Comparison of ENCODE assay signal across 33 cellular contexts in the genomic region with DNA sequence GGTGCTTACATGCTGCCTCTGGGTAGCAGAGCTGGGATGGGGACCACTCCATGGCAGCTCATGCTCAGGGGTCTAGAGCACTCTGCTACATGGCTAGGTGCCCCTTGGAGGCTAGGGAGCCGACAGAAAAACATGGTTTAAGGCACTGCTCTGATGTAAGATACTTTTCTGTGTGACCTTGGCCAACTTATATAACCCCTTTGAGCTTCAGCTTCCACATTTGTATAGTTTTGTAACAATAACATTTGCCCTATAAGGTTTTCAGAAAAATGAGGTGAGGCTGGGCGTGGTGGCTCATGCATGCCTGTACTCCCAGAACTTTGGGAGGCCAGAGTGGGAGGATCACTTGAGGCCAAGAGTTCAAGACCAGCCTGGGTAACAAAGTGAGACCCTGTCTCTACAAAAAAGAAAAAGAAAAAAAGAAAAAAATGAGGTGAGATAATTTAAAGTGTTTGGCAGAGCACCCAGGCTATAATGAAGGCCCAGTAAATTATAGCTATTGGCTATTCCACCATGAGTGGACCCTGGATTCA. TPM values are rescaled to one million over a fixed set of nuclear protein-coding genes. Genes with fewer than 3 reads are reported as not detected.
"Had no signal": no experiment of that assay in that cellular context is flagged by ENCODE, and none has a peak within 500 bp of the region (broad histone marks: within the 10 kb centered on the region; RNA-seq: fewer than 3 reads in every experiment).

No MANE protein-coding gene starts in this region.

- DNase-seq: natural killer cell; occipital lobe; ovary; posterior cingulate gyrus; psoas muscle; right cardiac atrium; spleen; stimulated activated CD4-positive, alpha-beta T cell treated with anti-CD3 and anti-CD28 coated beads, Interleukin-12 subunit alpha, Interleukin-12 subunit beta, amount 100 ng/mL, for 4 hours; stimulated activated CD4-positive, alpha-beta T cell treated with anti-CD3 and anti-CD28 coated beads, Interleukin-1b, Interleukin-23, amount 100 ng/mL, for 48 hours; stimulated activated CD4-positive, alpha-beta T cell treated with anti-CD3 and anti-CD28 coated beads, Interleukin-4, amount 100 ng/mL, for 1 hour; stimulated activated CD4-positive, alpha-beta T cell treated with anti-CD3 and anti-CD28 coated beads, Interleukin-4, amount 100 ng/mL, for 4 hours; stimulated activated CD8-positive, alpha-beta memory T cell treated with anti-CD3 and anti-CD28 coated beads, Interleukin-4, amount 100 ng/mL, for 48 hours; stimulated activated naive CD4-positive, alpha-beta T cell; stimulated activated naive CD8-positive, alpha-beta T cell treated with anti-CD3 and anti-CD28 coated beads, Interleukin-15, amount 100 ng/mL, for 72 hours; stimulated activated naive CD8-positive, alpha-beta T cell treated with anti-CD3 and anti-CD28 coated beads, Interleukin-15, Interleukin-2, amounts not matched to agents 100 U/mL and 50 U/mL, for 24 hours; substantia nigra; thyroid gland; trophoblast cell; upper lobe of left lung had no signal

- H3K9me3 ChIP-seq: ovary, psoas muscle, spleen, suprapubic skin, thoracic aorta, thyroid gland, tibial nerve, upper lobe of left lung, vagina had no signal

- H3K36me3 Mint-ChIP-seq: natural killer cell; neural progenitor cell; stimulated activated memory B cell treated with anti-CD40 and anti-IgM and Interleukin-4, amounts not matched to agents 10 μg/mL and 1 μg/mL and 100 μg/mL, for 72 hours had no signal

- H3K9ac ChIP-seq: neural progenitor cell, parathyroid adenoma had no signal

- H3K9me3 Mint-ChIP-seq: natural killer cell; nephron; neural progenitor cell; stimulated activated memory B cell treated with anti-CD40 and anti-IgM and Interleukin-4, amounts not matched to agents 10 μg/mL and 1 μg/mL and 100 μg/mL, for 72 hours; stimulated activated naive CD8-positive, alpha-beta T cell treated with anti-CD3 and anti-CD28 coated beads, Interleukin-15, amount 100 ng/mL, for 72 hours had no signal

- H3K4me1 Mint-ChIP-seq: natural killer cell; neural progenitor cell; stimulated activated memory B cell treated with anti-CD40 and anti-IgM and Interleukin-4, amounts not matched to agents 10 μg/mL and 1 μg/mL and 100 μg/mL, for 72 hours had no signal

- H2AFZ ChIP-seq: neural progenitor cell, parathyroid adenoma had no signal

- ATAC-seq: natural killer cell; psoas muscle; right cardiac atrium; sciatic nerve; stimulated activated memory B cell treated with anti-CD40 and anti-IgM and Interleukin-4, amounts not matched to agents 10 μg/mL and 1 μg/mL and 100 μg/mL, for 72 hours; stimulated activated naive CD8-positive, alpha-beta T cell treated with anti-CD3 and anti-CD28 coated beads, Interleukin-15, amount 100 ng/mL, for 72 hours; stimulated activated naive CD8-positive, alpha-beta T cell treated with anti-CD3 and anti-CD28 coated beads, Interleukin-15, Interleukin-2, amounts not matched to agents 100 U/mL and 50 U/mL, for 24 hours had no signal

- H3K4me1 ChIP-seq: neural progenitor cell, parathyroid adenoma, spleen, vagina had no signal

- H3K4me3 Mint-ChIP-seq: natural killer cell; nephron; neural progenitor cell; stimulated activated memory B cell treated with anti-CD40 and anti-IgM and Interleukin-4, amounts not matched to agents 10 μg/mL and 1 μg/mL and 100 μg/mL, for 72 hours; stimulated activated naive CD8-positive, alpha-beta T cell treated with anti-CD3 and anti-CD28 coated beads, Interleukin-15, amount 100 ng/mL, for 72 hours had no signal

- H3K27me3 Mint-ChIP-seq: stimulated activated naive CD8-positive, alpha-beta T cell treated with anti-CD3 and anti-CD28 coated beads, Interleukin-15, amount 100 ng/mL, for 72 hours had no signal

- H3K27ac Mint-ChIP-seq: natural killer cell; nephron; neural progenitor cell; progenitor cell of endocrine pancreas; stimulated activated memory B cell treated with anti-CD40 and anti-IgM and Interleukin-4, amounts not matched to agents 10 μg/mL and 1 μg/mL and 100 μg/mL, for 72 hours; stimulated activated naive CD8-positive, alpha-beta T cell treated with anti-CD3 and anti-CD28 coated beads, Interleukin-15, amount 100 ng/mL, for 72 hours had no signal

- H3K79me2 ChIP-seq: parathyroid adenoma had no signal

- H3K27ac ChIP-seq: neural progenitor cell, ovary, parathyroid adenoma, psoas muscle, skin epidermis, spleen, suprapubic skin, thoracic aorta, thyroid gland, tibial nerve, upper lobe of left lung, vagina had no signal

- H3K4me2 ChIP-seq: neural progenitor cell, smooth muscle cell had no signal

- H3K36me3 ChIP-seq: neural progenitor cell, ovary, spleen, suprapubic skin, thoracic aorta, thyroid gland, tibial nerve, upper lobe of left lung, vagina had no signal

- FAIRE-seq: urothelium cell line had no signal

- H3K4me3 ChIP-seq: neural progenitor cell, ovary, psoas muscle, skin epidermis, smooth muscle cell, spleen, suprapubic skin, thoracic aorta, thyroid gland, tibial nerve, upper lobe of left lung, vagina had no signal

- H3K27me3 ChIP-seq: ovary, spleen, suprapubic skin, thyroid gland, tibial nerve, upper lobe of left lung, vagina had no signal

RNA-seq across cellular contexts. Expression of a gene that starts 30.5 kb away (rescaled TPM):
- total RNA-seq: osteoblast, smooth muscle cell had no signal
